In genomic region chr5:81393783-81394718, GRCh38 we compare ENCODE assay signal across 9 cellular contexts. TPM values are rescaled to one million over a fixed set of nuclear protein-coding genes. Genes with fewer than 3 reads are reported as not detected.
DNase-seq lines count a peak whose midpoint lies in the region; ATAC-seq lines count a peak whose summit lies in the region.
"Had no signal": no experiment of that assay in that cellular context is flagged by ENCODE, and none has a peak within 500 bp of the region (broad histone marks: within the 10 kb centered on the region; RNA-seq: fewer than 3 reads in every experiment).

Gene ACOT12, minus strand, starts transcription at chr5:81394134. Its CDS starts 20 bp downstream, at chr5:81394114.

- DNase-seq in DMS53 (lab: John Stamatoyannopoulos, UW) (peak; percentile 69), DMS53 treated with DMSO at 0.1 percent for 48 hours (lab: John Stamatoyannopoulos, UW; ENCODE audit: unreplicated experiment) (no peak), iPS-NIHi11 (ENCODE audit: low spot score) (peak; percentile 54), NCI-H524 treated with DMSO at 0.1 percent for 48 hours (lab: John Stamatoyannopoulos, UW) (no peak), DMS79 (lab: John Stamatoyannopoulos, UW) (no peak), SW480 (ENCODE audit: low spot score) (no peak)
- DNase-seq in activated naive CD8-positive, alpha-beta T cell treated with anti-CD3 and anti-CD28 coated beads, Interleukin-2, amount 10 ng/mL, durations not matched to agents 7 days and 5 days = peak; percentile 39
- DNase-seq in stimulated activated naive CD8-positive, alpha-beta T cell treated with anti-CD3 and anti-CD28 coated beads, Interleukin-15, amount 100 ng/mL, for 72 hours = peak in 1 of 2 donors; percentile 7

- ATAC-seq in activated naive CD8-positive, alpha-beta T cell treated with anti-CD3 and anti-CD28 coated beads, Interleukin-2, amount 10 ng/mL, durations not matched to agents 7 days and 5 days (ENCODE audit: low read depth) = peak; percentile 26
- ATAC-seq in stimulated activated naive CD8-positive, alpha-beta T cell treated with anti-CD3 and anti-CD28 coated beads, Interleukin-15, amount 100 ng/mL, for 72 hours = peak; percentile 64

- peaks cover 7% of the 10 kb centered on the region for H3K4me1 Mint-ChIP-seq in activated naive CD8-positive, alpha-beta T cell treated with anti-CD3 and anti-CD28 coated beads, Interleukin-2, amount 10 ng/mL, durations not matched to agents 7 days and 5 days
- peaks cover 10% of the 10 kb centered on the region for H3K4me1 Mint-ChIP-seq in stimulated activated naive CD8-positive, alpha-beta T cell treated with anti-CD3 and anti-CD28 coated beads, Interleukin-15, amount 100 ng/mL, for 72 hours

- no peak within 1 kb of the TSS for H3K27ac Mint-ChIP-seq in activated naive CD8-positive, alpha-beta T cell treated with anti-CD3 and anti-CD28 coated beads, Interleukin-2, amount 10 ng/mL, durations not matched to agents 7 days and 5 days
- no peak within 1 kb of the TSS for H3K27ac Mint-ChIP-seq in stimulated activated naive CD8-positive, alpha-beta T cell treated with anti-CD3 and anti-CD28 coated beads, Interleukin-15, amount 100 ng/mL, for 72 hours
- H3K27ac Mint-ChIP-seq: natural killer cell treated with Interleukin-12 subunit alpha and Interleukin-12 subunit beta and Interleukin-15 and Interleukin-18, amount 100 ng/mL, for 72 hours had no signal

- H3K27me3 Mint-ChIP-seq in activated naive CD8-positive, alpha-beta T cell treated with anti-CD3 and anti-CD28 coated beads, Interleukin-2, amount 10 ng/mL, durations not matched to agents 7 days and 5 days = peaks cover 59% of the 10 kb centered on the region
- H3K27me3 Mint-ChIP-seq in stimulated activated naive CD8-positive, alpha-beta T cell treated with anti-CD3 and anti-CD28 coated beads, Interleukin-15, amount 100 ng/mL, for 72 hours = peaks cover 88% of the 10 kb centered on the region

- H3K9me3 Mint-ChIP-seq in activated naive CD8-positive, alpha-beta T cell treated with anti-CD3 and anti-CD28 coated beads, Interleukin-2, amount 10 ng/mL, durations not matched to agents 7 days and 5 days = peaks cover 3% of the 10 kb centered on the region
- H3K9me3 Mint-ChIP-seq in stimulated activated naive CD8-positive, alpha-beta T cell treated with anti-CD3 and anti-CD28 coated beads, Interleukin-15, amount 100 ng/mL, for 72 hours = peaks cover 0 to 5% of the 10 kb centered on the region in 2 donors
- H3K9me3 Mint-ChIP-seq: natural killer cell treated with Interleukin-12 subunit alpha and Interleukin-12 subunit beta and Interleukin-15 and Interleukin-18, amount 100 ng/mL, for 72 hours had no signal

- POLR2A ChIA-PET in activated naive CD8-positive, alpha-beta T cell treated with anti-CD3 and anti-CD28 coated beads, Interleukin-2, amount 10 ng/mL, durations not matched to agents 7 days and 5 days (lab: Charles Lee) = no interaction called here

- no peaks in the 10 kb centered on the region for H3K36me3 Mint-ChIP-seq in activated naive CD8-positive, alpha-beta T cell treated with anti-CD3 and anti-CD28 coated beads, Interleukin-2, amount 10 ng/mL, durations not matched to agents 7 days and 5 days
- H3K36me3 Mint-ChIP-seq: natural killer cell treated with Interleukin-12 subunit alpha and Interleukin-12 subunit beta and Interleukin-15 and Interleukin-18, amount 100 ng/mL, for 72 hours had no signal

- H3K4me3 Mint-ChIP-seq in activated naive CD8-positive, alpha-beta T cell treated with anti-CD3 and anti-CD28 coated beads, Interleukin-2, amount 10 ng/mL, durations not matched to agents 7 days and 5 days = peak within 1 kb of the TSS; percentile 53
- peak within 1 kb of the TSS; percentile 70 to 72 for H3K4me3 Mint-ChIP-seq in stimulated activated naive CD8-positive, alpha-beta T cell treated with anti-CD3 and anti-CD28 coated beads, Interleukin-15, amount 100 ng/mL, for 72 hours
- H3K4me3 Mint-ChIP-seq: natural killer cell treated with Interleukin-12 subunit alpha and Interleukin-12 subunit beta and Interleukin-15 and Interleukin-18, amount 100 ng/mL, for 72 hours had no signal

RNA-seq across cellular contexts. Expression of gene ACOT12, which starts in this region (rescaled TPM):
- total RNA-seq in activated naive CD8-positive, alpha-beta T cell treated with anti-CD3 and anti-CD28 coated beads, Interleukin-2, amount 10 ng/mL, durations not matched to agents 7 days and 5 days = not detected
- total RNA-seq: natural killer cell treated with Interleukin-12 subunit alpha and Interleukin-12 subunit beta and Interleukin-15 and Interleukin-18, amount 100 ng/mL, for 72 hours had no signal

Comparison
In these comparisons a context has a peak if more than half of its experiments do, and no peak if none do; other contexts are left out.
1. DNase-seq: peak in DMS53 (single experiment) and iPS-NIHi11 (single experiment); none in DMS53 treated with DMSO at 0.1 percent for 48 hours (single experiment), NCI-H524 treated with DMSO at 0.1 percent for 48 hours (single experiment), DMS79 (single experiment) and SW480 (single experiment).
2. Peak in DNase-seq and ATAC-seq in activated naive CD8-positive, alpha-beta T cell treated with anti-CD3 and anti-CD28 coated beads, Interleukin-2, amount 10 ng/mL, durations not matched to agents 7 days and 5 days; RNA of the gene not detected or under 1 TPM.